In genomic region chr6:73452107-73452461, GRCh38 we compare ENCODE assay signal across 8 cellular contexts. TPM values are rescaled to one million over a fixed set of nuclear protein-coding genes. Genes with fewer than 3 reads are reported as not detected.
DNase-seq lines count a peak whose midpoint lies in the region; ATAC-seq and TF ChIP-seq lines count a peak whose summit lies in the region.

CGAS (minus strand) TSS chr6:73452297; CDS start chr6:73452181, 116 bp downstream.

- peak within 1 kb of the TSS; percentile 56; the same call in 1 of the 3 replicates for H2BK15ac ChIP-seq in IMR-90 (ENCODE audit: low read depth, low read length)

- peak within 1 kb of the TSS; percentile 97 for H3K23ac ChIP-seq in IMR-90 (ENCODE audit: low read depth, low read length)

- dilution Hi-C loops in IMR-90 (cut with HindIII; ENCODE audit: low sequenced_read_pairs, unreplicated experiment), result no loop called here

- POLR2A ChIA-PET in IMR-90 (lab: Charles Lee; ENCODE audit: unreplicated experiment), result no interaction called here
- POLR2A ChIA-PET in activated CD4-positive, alpha-beta T cell treated with anti-CD3 and anti-CD28 coated beads for 36 hours (lab: Charles Lee), result interaction anchor here (1.0 to 3.7 kb wide), 6 partner anchors 10 to 201 kb away, joined by 4 to 30 read pairs (median 6); partner anchors contain the start of genes EEF1A1, MTO1 and SLC17A5

- peak within 1 kb of the TSS; percentile 42; the same call in 1 of the 2 replicates for H2BK20ac ChIP-seq in IMR-90 (ENCODE audit: low read depth, low read length)

- H3K27me3 Mint-ChIP-seq in activated CD4-positive, alpha-beta T cell treated with anti-CD3 and anti-CD28 coated beads for 36 hours, result no peaks in the 10 kb centered on the region

- peaks cover 29% of the 10 kb centered on the region for H3K36me3 Mint-ChIP-seq in activated CD4-positive, alpha-beta T cell treated with anti-CD3 and anti-CD28 coated beads for 36 hours (ENCODE audit: low read depth)

- H3K4me1 ChIP-seq in IMR-90 (ENCODE audit: control insufficient read depth, insufficient read depth, low read length) (no peaks in the 10 kb centered on the region), colonic mucosa (no peaks in the 10 kb centered on the region), right lobe of liver (no peaks in the 10 kb centered on the region)

- intact Hi-C loops in IMR-90 (cut with micrococcal nuclease), result loop anchor here (5.0 kb wide), 1 partner anchor 65 kb away; no protein-coding TSS in a partner anchor
- intact Hi-C loops in activated CD4-positive, alpha-beta T cell treated with anti-CD3 and anti-CD28 coated beads for 36 hours (cut with DNase I, micrococcal nuclease), result loop anchor here (1.0 to 10.0 kb wide), 3 partner anchors 9 to 190 kb away; partner anchors contain the start of genes MTO1 (in 2 of the 2) and KHDC1 (in 1 of the 2)
- intact Hi-C loops in colonic mucosa (cut with DNase I), result no loop called here
- intact Hi-C loops in right lobe of liver (cut with DNase I), result no loop called here

- peaks cover 32% of the 10 kb centered on the region for H3K4me1 Mint-ChIP-seq in activated CD4-positive, alpha-beta T cell treated with anti-CD3 and anti-CD28 coated beads for 36 hours

- peak within 1 kb of the TSS; percentile 81 for H4K5ac ChIP-seq in IMR-90 (ENCODE audit: low read depth, low read length)

- no peaks in the 10 kb centered on the region for H3K9me3 Mint-ChIP-seq in activated CD4-positive, alpha-beta T cell treated with anti-CD3 and anti-CD28 coated beads for 36 hours (ENCODE audit: low read depth)

- H3K27ac ChIP-seq in IMR-90 (ENCODE audit: insufficient read depth, low read length) (peak within 1 kb of the TSS; percentile 56), colonic mucosa (peak within 1 kb of the TSS; percentile 95), right lobe of liver (peak within 1 kb of the TSS; percentile 55 to 81 (median 72))

- in situ Hi-C loops in IMR-90 (cut with MboI; ENCODE audit: low sequenced_read_pairs), result no loop called here

- peak within 1 kb of the TSS; percentile 70 for H3K9ac ChIP-seq in IMR-90 (ENCODE audit: low read depth, low read length)
- H3K9ac ChIP-seq in colonic mucosa (ENCODE audit: low read depth in 2 of 2, low read length in 2 of 2), result peak within 1 kb of the TSS; percentile 71 to 76

- CTCF ChIA-PET in IMR-90 (lab: Yijun Ruan, JAX), result interaction anchor here (0.6 to 1.2 kb wide), 3 partner anchors 10 to 136 kb away, joined by 3 to 4 read pairs (median 3); partner anchors contain the start of gene MTO1
- CTCF ChIA-PET in activated CD4-positive, alpha-beta T cell treated with anti-CD3 and anti-CD28 coated beads for 36 hours (lab: Charles Lee), result interaction anchor here (0.6 to 3.3 kb wide), 3 partner anchors 10 to 371 kb away, joined by 3 to 20 read pairs (median 3); partner anchors contain the start of gene MTO1

- H2BK5ac ChIP-seq in IMR-90 (ENCODE audit: low read depth, low read length, poor library complexity, severe bottlenecking), result peak within 1 kb of the TSS; percentile 52

- ATAC-seq in GM21447 (IDR thresholded peaks at IDR 0.05; ENCODE audit: unreplicated experiment) (peak; percentile 78), IMR-90 (ENCODE audit: low read depth) (peak; percentile 66), right lobe of liver (peak; percentile 83 to 89 (median 86))
- peak; percentile 82 for ATAC-seq in activated CD4-positive, alpha-beta T cell treated with anti-CD3 and anti-CD28 coated beads for 36 hours

- H3K56ac ChIP-seq in IMR-90 (ENCODE audit: extremely low read depth, insufficient read depth, low read length), result peak within 1 kb of the TSS; percentile 76

- H3K27me3 ChIP-seq in IMR-90 (ENCODE audit: control insufficient read depth, insufficient read depth, low read length), result no peaks in the 10 kb centered on the region
- no peaks in the 10 kb centered on the region for H3K27me3 ChIP-seq in colonic mucosa
- no peaks in the 10 kb centered on the region for H3K27me3 ChIP-seq in right lobe of liver

- peak within 1 kb of the TSS; percentile 96 for H2AK9ac ChIP-seq in IMR-90 (replicated peaks; ENCODE audit: low read depth, low read length, poor library complexity)

- peak within 1 kb of the TSS; percentile 79 for H4K91ac ChIP-seq in IMR-90 (ENCODE audit: insufficient read depth, low read depth, low read length)

- H3K79me1 ChIP-seq in IMR-90 (ENCODE audit: low read depth in 1 of 2, low read length in 2 of 2), result peaks cover 11 to 34% of the 10 kb centered on the region in 2 experiments; a peak in 3 of 4 replicates

- H3K36me3 ChIP-seq in IMR-90 (ENCODE audit: control insufficient read depth, insufficient read depth, low read length) (no peaks in the 10 kb centered on the region), colonic mucosa (no peaks in the 10 kb centered on the region), right lobe of liver (no peaks in the 10 kb centered on the region)

- H2AFZ ChIP-seq in IMR-90 (replicated peaks; ENCODE audit: low read length, poor library complexity), result peak within 1 kb of the TSS; percentile 97

- DNase-seq in DMS153 (lab: John Stamatoyannopoulos, UW), result peak; percentile 56
- peak; percentile 62 for DNase-seq in IMR-90
- DNase-seq in activated CD4-positive, alpha-beta T cell treated with anti-CD3 and anti-CD28 coated beads for 36 hours, result peak; percentile 89
- peak; percentile 85 for DNase-seq in colonic mucosa
- peak; percentile 73 to 85 (median 82) for DNase-seq in right lobe of liver
- DNase-seq in stimulated activated CD4-positive, alpha-beta T cell treated with anti-CD3 and anti-CD28 coated beads, TNF-alpha, amount 100 ng/mL, for 24 hours (ENCODE audit: low read depth in 3 of 3), result peak; percentile 50 to 82 (median 51)
- DNase-seq in NCI-H2107 treated with DMSO at 0.1 percent for 48 hours (lab: John Stamatoyannopoulos, UW; ENCODE audit: unreplicated experiment), result no peak

- peak within 1 kb of the TSS; percentile 74 for H2BK120ac ChIP-seq in IMR-90 (ENCODE audit: low read depth, low read length)

- peak within 1 kb of the TSS; percentile 92 for H3K4ac ChIP-seq in IMR-90 (ENCODE audit: low read depth, low read length)

- peak within 1 kb of the TSS; percentile 90 for H3K27ac Mint-ChIP-seq in activated CD4-positive, alpha-beta T cell treated with anti-CD3 and anti-CD28 coated beads for 36 hours

- peak within 1 kb of the TSS; percentile 43; the same call in 1 of the 2 replicates for H2AK5ac ChIP-seq in IMR-90 (ENCODE audit: low read depth, low read length)

- peak within 1 kb of the TSS; percentile 46 to 94 for H4K8ac ChIP-seq in IMR-90 (ENCODE audit: low read depth in 2 of 2, low read length in 2 of 2)

- H3K9me3 ChIP-seq in IMR-90 (ENCODE audit: control insufficient read depth, insufficient read depth, low read length) (no peaks in the 10 kb centered on the region), colonic mucosa (no peaks in the 10 kb centered on the region), right lobe of liver (no peaks in the 10 kb centered on the region)

- peak within 1 kb of the TSS; percentile 54 for H3K4me3 ChIP-seq in IMR-90 (ENCODE audit: insufficient read depth, low read depth, low read length)
- peak within 1 kb of the TSS; percentile 82 for H3K4me3 ChIP-seq in colonic mucosa
- H3K4me3 ChIP-seq in right lobe of liver, result peak within 1 kb of the TSS; percentile 50 to 65 (median 61)

- TF ChIP-seq POLR2A in IMR-90 (IDR thresholded peaks at IDR 0.05; ENCODE audit: low read depth, low read length) (no peak), right lobe of liver (IDR thresholded peaks at IDR 0.05) (no peak)

- peak within 1 kb of the TSS; percentile 87 for H3K4me3 Mint-ChIP-seq in activated CD4-positive, alpha-beta T cell treated with anti-CD3 and anti-CD28 coated beads for 36 hours

- no peak for TF ChIP-seq RAD21 in IMR-90 (IDR thresholded peaks at IDR 0.05; ENCODE audit: low read length)

- H3K9me1 ChIP-seq in IMR-90 (ENCODE audit: insufficient read depth, low read length), result no peaks in the 10 kb centered on the region

- peak within 1 kb of the TSS; percentile 8; the same call in 1 of the 2 replicates for H3K18ac ChIP-seq in IMR-90 (ENCODE audit: low read depth, low read length)

- H3K14ac ChIP-seq in IMR-90 (replicated peaks; ENCODE audit: low read depth, low read length), result peak within 1 kb of the TSS; percentile 92

- H3K4me2 ChIP-seq in IMR-90 (ENCODE audit: low read depth, low read length), result peak within 1 kb of the TSS; percentile 86

- BruUV-seq in IMR-90 (replicated peaks; lab: Mats Ljungman, UMichigan), result no TSS peak

- 6% methylated on average over 6 of the region's 23 CpGs; no CpG with 5 or more reads in 1 of the 2 experiments for whole genome bisulfite sequencing in IMR-90 (ENCODE audit: extremely low coverage in 2 of 2, insufficient read length in 1 of 2), 2 experiments
- 20% methylated on average over 13 of the region's 23 CpGs for WGBS in right lobe of liver (ENCODE audit: insufficient coverage, low coverage, low lambda C conversion rate, missing lambda C conversion rate)

- H4K20me1 ChIP-seq in IMR-90 (ENCODE audit: insufficient read depth, low read length), result no peaks in the 10 kb centered on the region

- no peak for TF ChIP-seq CTCF in IMR-90 (conservative IDR thresholded peaks at IDR 0.05; ENCODE audit: low read depth, low read length)
- TF ChIP-seq CTCF in colonic mucosa (IDR thresholded peaks at IDR 0.05), result no peak
- no peak for TF ChIP-seq CTCF in right lobe of liver (IDR thresholded peaks at IDR 0.05)

TF ChIP-seq in IMR-90, 13 proteins besides CTCF, POLR2A, EP300 and RAD21 (continues in another document):
- TF ChIP-seq CHD1 (IDR thresholded peaks at IDR 0.05; ENCODE audit: low read depth, low read length) (no peak), FOS (IDR thresholded peaks at IDR 0.05; ENCODE audit: low read depth, low read length) (no peak), MAZ (IDR thresholded peaks at IDR 0.05; ENCODE audit: borderline replicate concordance, low read depth, low read length) (no peak), NFE2L2 (IDR thresholded peaks at IDR 0.05; ENCODE audit: low read depth, low read length) (no peak), MXI1 (IDR thresholded peaks at IDR 0.05; ENCODE audit: borderline replicate concordance, low read depth, low read length) (no peak), BHLHE40 (IDR thresholded peaks at IDR 0.05; ENCODE audit: low read depth, low read length) (no peak)

RNA-seq across cellular contexts. Expression of gene CGAS, which starts in this region (rescaled TPM):
- total RNA-seq in IMR-90 (2012; rRNA removed) (1.6 and 4.2 TPM in 2 replicates), colonic mucosa (1 to 10 TPM; 4.1 to 5.6 TPM), right lobe of liver (1 to 10 TPM in 1 of 6 experiments, under 1 TPM in 5; 0.37 to 1.1 (median 0.78) TPM)
- 1.3 and 1.5 TPM in 2 replicates for polyA plus RNA-seq in IMR-90 (2012; rRNA removed)
- polyA plus RNA-seq in IMR-90 (2012; cell fraction: cytosol; rRNA removed), result 1.1 and 1.2 TPM in 2 replicates
- 1.1 and 1.3 TPM in 2 replicates for polyA plus RNA-seq in IMR-90 (2012; cell fraction: nucleus; rRNA removed; ENCODE audit: low replicate concordance)
- 10 to 100 TPM; 22.2 to 24.1 TPM for total RNA-seq in activated CD4-positive, alpha-beta T cell treated with anti-CD3 and anti-CD28 coated beads for 36 hours

Comparison
In these comparisons a context has a peak if more than half of its experiments do, and no peak if none do; other contexts are left out.
1. intact Hi-C loops: an anchor here in IMR-90 (5.0 kb wide) and activated CD4-positive, alpha-beta T cell treated with anti-CD3 and anti-CD28 coated beads for 36 hours (1.0 to 10.0 kb wide); none called in colonic mucosa and right lobe of liver.